Comparison of ENCODE assay signal across 8 cellular contexts in genomic region chr17:39699818-39700147, GRCh38. TPM values are rescaled to one million over a fixed set of nuclear protein-coding genes. Genes with fewer than 3 reads are reported as not detected.
A peak's percentile ranks its signal among the peaks of the same experiment; 100 is the strongest.
DNase-seq lines count a peak whose midpoint lies in the region; ATAC-seq, FAIRE-seq and TF ChIP-seq lines count a peak whose summit lies in the region.

TSS of gene ERBB2 (plus strand) at chr17:39700064. CDS start at chr17:39700239, 175 bp downstream.

- no peaks in the 10 kb centered on the region for H3K9me3 Mint-ChIP-seq in activated B cell treated with CpG ODN at 0.5 μM for 24 hours

- peak within 1 kb of the TSS; percentile 6 for H3K4me3 Mint-ChIP-seq in activated B cell treated with CpG ODN at 0.5 μM for 24 hours

- peaks cover 55% of the 10 kb centered on the region for H3K4me1 ChIP-seq in cardiac muscle cell (ENCODE audit: low read depth)
- peaks cover 11% of the 10 kb centered on the region for H3K4me1 ChIP-seq in osteoblast (ENCODE audit: insufficient read depth, low read length)

- ATAC-seq in activated B cell treated with CpG ODN at 0.5 μM for 24 hours (ENCODE audit: low read depth) (no peak), HG03565 (IDR thresholded peaks at IDR 0.05; ENCODE audit: unreplicated experiment) (no peak), HG02852 (IDR thresholded peaks at IDR 0.05; ENCODE audit: unreplicated experiment) (no peak), GM19467 (IDR thresholded peaks at IDR 0.05; ENCODE audit: unreplicated experiment) (no peak)

- DNase-seq in activated B cell treated with CpG ODN at 0.5 μM for 24 hours (no peak), cardiac muscle cell (ENCODE audit: low read depth in 1 of 2, low spot score in 1 of 2) (peak; percentile 82 to 87), osteoblast (ENCODE audit: insufficient read length, low spot score, missing footprints) (peak; percentile 97), D721Med (ENCODE audit: insufficient read length, low spot score) (no peak)

- peak within 1 kb of the TSS; percentile 86 for H3K4me2 ChIP-seq in osteoblast (ENCODE audit: insufficient read depth, low read length)

- H3K9me3 ChIP-seq in cardiac muscle cell (ENCODE audit: low read depth) (no peaks in the 10 kb centered on the region), osteoblast (ENCODE audit: low read depth, low read length) (no peaks in the 10 kb centered on the region)

- CTCF ChIA-PET in activated B cell treated with CpG ODN at 0.5 μM for 24 hours (lab: Charles Lee), result no interaction called here

- H4K20me1 ChIP-seq in osteoblast (ENCODE audit: insufficient read depth, low read length), result peaks cover 25% of the 10 kb centered on the region

- H3K27ac Mint-ChIP-seq in activated B cell treated with CpG ODN at 0.5 μM for 24 hours, result no peak within 1 kb of the TSS

- H3K4me3 ChIP-seq in cardiac muscle cell, result peak within 1 kb of the TSS; percentile 66
- peak within 1 kb of the TSS; percentile 76 for H3K4me3 ChIP-seq in osteoblast (ENCODE audit: insufficient read depth, low read length)

- H3K79me2 ChIP-seq in osteoblast (ENCODE audit: insufficient read depth, low read length), result peaks cover 49% of the 10 kb centered on the region

- peak within 1 kb of the TSS; percentile 93 for H3K27ac ChIP-seq in cardiac muscle cell
- peak within 1 kb of the TSS; percentile 19 for H3K27ac ChIP-seq in osteoblast (ENCODE audit: low read depth, low read length)

- H3K36me3 Mint-ChIP-seq in activated B cell treated with CpG ODN at 0.5 μM for 24 hours (ENCODE audit: low read depth), result peaks cover 2% of the 10 kb centered on the region

- FAIRE-seq in G401.6 (lab: Jason Lieb, UNC) (peak; percentile 96), D721Med (lab: Jason Lieb, UNC) (no peak)

- H3K27me3 ChIP-seq in cardiac muscle cell, result no peaks in the 10 kb centered on the region
- no peaks in the 10 kb centered on the region for H3K27me3 ChIP-seq in osteoblast (ENCODE audit: insufficient read depth, low read length)

- peaks cover 30% of the 10 kb centered on the region for H3K27me3 Mint-ChIP-seq in activated B cell treated with CpG ODN at 0.5 μM for 24 hours

- peaks cover 14% of the 10 kb centered on the region for H3K4me1 Mint-ChIP-seq in activated B cell treated with CpG ODN at 0.5 μM for 24 hours

- H2AFZ ChIP-seq in osteoblast (ENCODE audit: low read length), result peak within 1 kb of the TSS; percentile 83

- POLR2A ChIA-PET in activated B cell treated with CpG ODN at 0.5 μM for 24 hours (lab: Charles Lee), result no interaction called here

- TF ChIP-seq CTCF in activated B cell treated with CpG ODN at 0.5 μM for 24 hours (IDR thresholded peaks at IDR 0.05), result no peak
- TF ChIP-seq CTCF in cardiac muscle cell (IDR thresholded peaks at IDR 0.05; ENCODE audit: low read depth, low read length), result no peak
- no peak for TF ChIP-seq CTCF in osteoblast (IDR thresholded peaks at IDR 0.05; ENCODE audit: extremely low read depth, low read depth, low read length)
- no peak for TF ChIP-seq CTCF in D721Med (IDR thresholded peaks at IDR 0.05; ENCODE audit: insufficient read depth, missing control alignments)

- intact Hi-C loops in activated B cell treated with CpG ODN at 0.5 μM for 24 hours (cut with micrococcal nuclease), result no loop called here

- H3K36me3 ChIP-seq in cardiac muscle cell (no peaks in the 10 kb centered on the region), osteoblast (ENCODE audit: insufficient read depth, low read length) (no peaks in the 10 kb centered on the region)

RNA-seq across cellular contexts. Expression of gene ERBB2, which starts in this region (rescaled TPM):
- total RNA-seq in activated B cell treated with CpG ODN at 0.5 μM for 24 hours (4.4 and 7.1 TPM in 2 replicates), cardiac muscle cell (293 and 310 TPM in 2 replicates), osteoblast (40.4 and 44.2 TPM in 2 replicates)
- 194 and 235 TPM in 2 replicates for polyA plus RNA-seq in cardiac muscle cell

Comparison
In these comparisons a context has a peak if more than half of its experiments do, and no peak if none do; other contexts are left out.
1. DNase-seq: peak in cardiac muscle cell (2 of 2) and osteoblast (single experiment); none in activated B cell treated with CpG ODN at 0.5 μM for 24 hours (single experiment) and D721Med (single experiment).